ENCODE assay signal across 15 cellular contexts in the genomic region with DNA sequence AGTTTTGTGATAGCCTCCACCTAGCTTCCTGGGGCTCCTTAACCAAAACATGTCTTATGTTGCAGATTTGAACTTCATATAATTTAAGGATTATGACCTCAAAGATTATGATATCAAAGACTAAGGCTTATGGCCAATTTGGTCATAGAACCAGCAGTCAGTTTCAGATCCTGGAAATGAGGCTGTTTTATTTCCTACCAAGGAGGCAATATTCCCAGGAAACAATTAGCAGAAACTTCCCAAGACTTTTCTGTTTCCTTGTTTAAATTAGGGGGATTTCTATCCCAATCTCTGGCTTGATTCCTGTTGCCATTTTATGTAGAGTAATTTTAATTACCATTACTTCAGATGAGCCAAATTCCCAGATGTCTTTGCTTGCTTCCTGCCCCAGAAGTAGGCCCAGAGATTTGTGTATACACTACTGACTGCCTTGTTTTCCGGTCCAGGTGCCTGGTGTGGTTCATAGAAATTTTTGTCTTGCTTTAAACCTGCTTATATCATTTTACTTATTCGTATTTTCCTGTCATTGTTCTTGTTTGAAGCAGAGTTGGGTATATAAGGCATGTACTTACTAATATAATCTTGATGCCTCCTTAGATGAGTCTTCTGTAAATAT.
DNase-seq lines count a peak whose midpoint lies in the region; ATAC-seq and TF ChIP-seq lines count a peak whose summit lies in the region.
"Had no signal": no experiment of that assay in that cellular context is flagged by ENCODE, and none has a peak within 500 bp of the region (broad histone marks: within the 10 kb centered on the region; RNA-seq: fewer than 3 reads in every experiment).

No MANE protein-coding gene starts in this region.

- peaks cover 16% of the 10 kb centered on the region for H3K9me3 ChIP-seq in left ventricle myocardium inferior (replicated peaks)
- no peaks in the 10 kb centered on the region; the same call in 1 of the 2 replicates for H3K9me3 ChIP-seq in OCI-LY7 (ENCODE audit: low read length)
- H3K9me3 ChIP-seq in esophagus muscularis mucosa, result no peaks in the 10 kb centered on the region
- H3K9me3 ChIP-seq in upper lobe of left lung, result no peaks in the 10 kb centered on the region
- H3K9me3 ChIP-seq in hepatocyte (ENCODE audit: low read depth), result no peaks in the 10 kb centered on the region

- DNase-seq in left ventricle myocardium inferior, result no peak
- no peak for DNase-seq in Right ventricle myocardium inferior (ENCODE audit: missing footprints)
- peak; percentile 59 for DNase-seq in OCI-LY7 (ENCODE audit: low spot score)
- peak; percentile 55 for DNase-seq in esophagus muscularis mucosa (ENCODE audit: extremely low spot score)
- DNase-seq in upper lobe of left lung, result no peak
- no peak for DNase-seq in hepatocyte (ENCODE audit: low spot score)
- no peak for DNase-seq in COLO829 (ENCODE audit: low spot score)
- DNase-seq: NCI-H1048, NCI-H1417, NCI-H1694 treated with DMSO at 0.1 percent for 48 hours, NCI-H2081, NCI-H2227 treated with DMSO at 0.1 percent for 48 hours, NCI-H526 treated with DMSO at 0.1 percent for 48 hours, RPMI8226, SHP77 treated with DMSO at 0.1 percent for 48 hours had no signal

- H3K27ac ChIP-seq in left ventricle myocardium inferior (replicated peaks) (peak overlapping the region; percentile 57), OCI-LY7 (ENCODE audit: low read depth, low read length, poor library complexity, severe bottlenecking) (peak overlapping the region; percentile 18), esophagus muscularis mucosa (replicated peaks in 1 of 4) (peak overlapping the region in 1 of 4 donors; percentile 16), upper lobe of left lung (peak overlapping the region in 2 of 4 donors; percentile 40 to 65), hepatocyte (no peak overlapping the region)

- no peaks in the 10 kb centered on the region for H3K36me3 ChIP-seq in left ventricle myocardium inferior
- no peaks in the 10 kb centered on the region for H3K36me3 ChIP-seq in OCI-LY7 (ENCODE audit: insufficient read depth, low read length)
- H3K36me3 ChIP-seq in esophagus muscularis mucosa, result no peaks in the 10 kb centered on the region
- no peaks in the 10 kb centered on the region for H3K36me3 ChIP-seq in upper lobe of left lung
- H3K36me3 ChIP-seq in hepatocyte (replicated peaks; ENCODE audit: insufficient read depth, low read depth), result no peaks in the 10 kb centered on the region

- no peaks in the 10 kb centered on the region for H3K9me2 ChIP-seq in OCI-LY7 (ENCODE audit: insufficient read depth, low read length)
- no peaks in the 10 kb centered on the region for H3K9me2 ChIP-seq in hepatocyte (replicated peaks; ENCODE audit: insufficient read depth)

- CTCF ChIA-PET in OCI-LY7 (lab: Charles Lee; ENCODE audit: unreplicated experiment), result no interaction called here

- H3K79me2 ChIP-seq in OCI-LY7 (ENCODE audit: insufficient read depth, low read depth, low read length) (no peaks in the 10 kb centered on the region), hepatocyte (no peaks in the 10 kb centered on the region)

- H2AFZ ChIP-seq in OCI-LY7 (ENCODE audit: low read length) (peak overlapping the region; percentile 88), hepatocyte (no peak overlapping the region)

- POLR2A ChIA-PET in OCI-LY7 (lab: Charles Lee), result interaction anchor here (1.5 kb wide), 1 partner anchor 11 kb away, joined by 4 read pairs; no protein-coding TSS in a partner anchor

- H3K27me3 ChIP-seq in left ventricle myocardium inferior (ENCODE audit: low read depth) (no peaks in the 10 kb centered on the region), esophagus muscularis mucosa (no peaks in the 10 kb centered on the region), upper lobe of left lung (no peaks in the 10 kb centered on the region), hepatocyte (no peaks in the 10 kb centered on the region)

- TF ChIP-seq EP300 in esophagus muscularis mucosa (IDR thresholded peaks at IDR 0.05), result no peak
- peak in 3 of 4 donors; percentile 5 to 39 (median 12) for TF ChIP-seq EP300 in upper lobe of left lung (IDR thresholded peaks at IDR 0.05)

- no peak for ATAC-seq in Right ventricle myocardium inferior
- no peak for ATAC-seq in upper lobe of left lung (ENCODE audit: low FRiP score in 2 of 2)

- TF ChIP-seq CTCF in left ventricle myocardium inferior (IDR thresholded peaks at IDR 0.05; ENCODE audit: borderline replicate concordance) (no peak), OCI-LY7 (conservative IDR thresholded peaks at IDR 0.05; ENCODE audit: low read length) (no peak), esophagus muscularis mucosa (IDR thresholded peaks at IDR 0.05) (no peak), upper lobe of left lung (IDR thresholded peaks at IDR 0.05) (no peak), hepatocyte (IDR thresholded peaks at IDR 0.05; ENCODE audit: poor library complexity) (no peak)

- no peaks in the 10 kb centered on the region for H4K20me1 ChIP-seq in OCI-LY7 (ENCODE audit: insufficient read depth, low read length)
- no peaks in the 10 kb centered on the region for H4K20me1 ChIP-seq in hepatocyte (ENCODE audit: insufficient read depth, poor library complexity, severe bottlenecking)

- intact Hi-C loops in left ventricle myocardium inferior (cut with micrococcal nuclease), result no loop called here
- intact Hi-C loops in Right ventricle myocardium inferior (cut with DNase I), result loop anchor here (5.0 kb wide), 1 partner anchor 51 kb away; no protein-coding TSS in a partner anchor
- intact Hi-C loops in OCI-LY7 (cut with micrococcal nuclease; ENCODE audit: unreplicated experiment), result no loop called here
- intact Hi-C loops in esophagus muscularis mucosa (cut with DNase I), result no loop called here

- no TSS peak for BruUV-seq in OCI-LY7 (replicated peaks; lab: Mats Ljungman, UMichigan)

- TF ChIP-seq POLR2A in esophagus muscularis mucosa (IDR thresholded peaks at IDR 0.05; ENCODE audit: low read depth) (no peak), upper lobe of left lung (IDR thresholded peaks at IDR 0.05) (no peak)

- H3K4me3 ChIP-seq in left ventricle myocardium inferior (no peak overlapping the region), OCI-LY7 (ENCODE audit: low read depth, low read length, poor library complexity, severe bottlenecking) (peak overlapping the region; percentile 11), esophagus muscularis mucosa (no peak overlapping the region), upper lobe of left lung (no peak overlapping the region), hepatocyte (no peak overlapping the region)

- H3K4me2 ChIP-seq in OCI-LY7 (ENCODE audit: low read length) (peak overlapping the region; percentile 36), hepatocyte (no peak overlapping the region)

- WGBS in esophagus muscularis mucosa, result 76% methylated on average over 2 of the region's 2 CpGs
- WGBS in upper lobe of left lung, 2 donors, result 71 to 88% methylated on average over 2 of the region's 2 CpGs
- 91% methylated on average over 2 of the region's 2 CpGs for WGBS in hepatocyte (ENCODE audit: low lambda C conversion rate, missing lambda C conversion rate)

- H3K4me1 ChIP-seq in left ventricle myocardium inferior, result peaks cover under 1% of the 10 kb centered on the region
- peaks cover 20% of the 10 kb centered on the region for H3K4me1 ChIP-seq in OCI-LY7 (ENCODE audit: insufficient read depth, low read length, poor library complexity, severe bottlenecking)
- peaks cover 0 to 4% (median 0%) of the 10 kb centered on the region in 4 donors for H3K4me1 ChIP-seq in esophagus muscularis mucosa
- peaks cover 0 to 20% (median 12%) of the 10 kb centered on the region in 4 donors for H3K4me1 ChIP-seq in upper lobe of left lung
- no peaks in the 10 kb centered on the region for H3K4me1 ChIP-seq in hepatocyte (ENCODE audit: insufficient read depth)

Comparison
In these comparisons a context has a peak if more than half of its experiments do, and no peak if none do; other contexts are left out.
1. DNase-seq: peak in OCI-LY7 (single experiment) and esophagus muscularis mucosa (single experiment); none in left ventricle myocardium inferior (single experiment), Right ventricle myocardium inferior (single experiment), upper lobe of left lung (0 of 2), hepatocyte (single experiment) and COLO829 (single experiment).